Comparison of ENCODE assay signal across 9 cellular contexts in genomic region chr12:124496584-124496983, GRCh38.
DNase-seq lines count a peak whose midpoint lies in the region; ATAC-seq and TF ChIP-seq lines count a peak whose summit lies in the region.
"Had no signal": no experiment of that assay in that cellular context is flagged by ENCODE, and none has a peak within 500 bp of the region (broad histone marks: within the 10 kb centered on the region; RNA-seq: fewer than 3 reads in every experiment).

No MANE protein-coding gene starts in this region.

- no peaks in the 10 kb centered on the region for H3K27me3 Mint-ChIP-seq in activated CD8-positive, alpha-beta T cell treated with anti-CD3 and anti-CD28 coated beads for 36 hours
- peaks cover 18% of the 10 kb centered on the region for H3K27me3 Mint-ChIP-seq in glutamatergic neuron (ENCODE audit: unreplicated experiment)

- no peak overlapping the region for H3K4me3 ChIP-seq in vagina

- H3K4me1 Mint-ChIP-seq in activated CD8-positive, alpha-beta T cell treated with anti-CD3 and anti-CD28 coated beads for 36 hours (ENCODE audit: low read depth): peaks cover 68% of the 10 kb centered on the region
- peaks cover 43% of the 10 kb centered on the region for H3K4me1 Mint-ChIP-seq in glutamatergic neuron (ENCODE audit: low read depth, unreplicated experiment)

- H3K4me1 ChIP-seq in vagina: peaks cover 65% of the 10 kb centered on the region

- no peak overlapping the region for H3K4me3 Mint-ChIP-seq in activated CD8-positive, alpha-beta T cell treated with anti-CD3 and anti-CD28 coated beads for 36 hours
- no peak overlapping the region for H3K4me3 Mint-ChIP-seq in glutamatergic neuron (ENCODE audit: unreplicated experiment)

- CTCF ChIA-PET in activated CD8-positive, alpha-beta T cell treated with anti-CD3 and anti-CD28 coated beads for 36 hours (lab: Charles Lee): no interaction called here

- POLR2A ChIA-PET in activated CD8-positive, alpha-beta T cell treated with anti-CD3 and anti-CD28 coated beads for 36 hours (lab: Charles Lee): no interaction called here

- TF ChIP-seq CTCF in GM13977 (IDR thresholded peaks at IDR 0.05; ENCODE audit: extremely low read depth, insufficient read depth, missing control alignments): no peak
- TF ChIP-seq CTCF in activated CD8-positive, alpha-beta T cell treated with anti-CD3 and anti-CD28 coated beads for 36 hours (IDR thresholded peaks at IDR 0.05): no peak
- TF ChIP-seq CTCF in vagina (IDR thresholded peaks at IDR 0.05): no peak
- no peak for TF ChIP-seq CTCF in glutamatergic neuron (IDR thresholded peaks at IDR 0.05; ENCODE audit: partially characterized antibody, unreplicated experiment)

- in situ Hi-C loops in GM13977 (cut with MboI; ENCODE audit: low pct_unique_long_range_greater_than_20kb, low sequenced_read_pairs, unreplicated experiment): no loop called here

- no peak for ATAC-seq in activated CD8-positive, alpha-beta T cell treated with anti-CD3 and anti-CD28 coated beads for 36 hours

- no peak for TF ChIP-seq POLR2A in vagina (IDR thresholded peaks at IDR 0.05)

- H3K36me3 Mint-ChIP-seq in activated CD8-positive, alpha-beta T cell treated with anti-CD3 and anti-CD28 coated beads for 36 hours (ENCODE audit: low read depth): peaks cover 8% of the 10 kb centered on the region
- no peaks in the 10 kb centered on the region for H3K36me3 Mint-ChIP-seq in glutamatergic neuron (ENCODE audit: unreplicated experiment)

- no peaks in the 10 kb centered on the region for H3K9me3 ChIP-seq in vagina

- no peak overlapping the region for H3K27ac ChIP-seq in vagina

- peaks cover 0 to 15% of the 10 kb centered on the region in 2 donors for H3K36me3 ChIP-seq in vagina

- DNase-seq in AG20443 (ENCODE audit: low spot score): peak; percentile 64
- DNase-seq in GM13977 (ENCODE audit: low spot score): peak; percentile 80
- peak; percentile 49 for DNase-seq in activated CD8-positive, alpha-beta T cell treated with anti-CD3 and anti-CD28 coated beads for 36 hours
- DNase-seq in iris pigment epithelial cell (ENCODE audit: low read depth): peak; percentile 47
- DNase-seq in NOMO-1 treated with dmso at 0.1 percent for 144 hours (lab: John Stamatoyannopoulos, UW; ENCODE audit: unreplicated experiment): no peak
- no peak for DNase-seq in vagina (ENCODE audit: extremely low spot score in 2 of 2)
- no peak for DNase-seq in glutamatergic neuron
- no peak for DNase-seq in NCI-H524 (lab: John Stamatoyannopoulos, UW)
- DNase-seq: NCI-H2081 treated with DMSO at 0.1 percent for 48 hours had no signal

- intact Hi-C loops in activated CD8-positive, alpha-beta T cell treated with anti-CD3 and anti-CD28 coated beads for 36 hours (cut with micrococcal nuclease): no loop called here
- intact Hi-C loops in vagina (cut with DNase I): no loop called here

- no peaks in the 10 kb centered on the region for H3K27me3 ChIP-seq in vagina

- H3K27ac Mint-ChIP-seq in activated CD8-positive, alpha-beta T cell treated with anti-CD3 and anti-CD28 coated beads for 36 hours: no peak overlapping the region
- H3K27ac Mint-ChIP-seq in glutamatergic neuron (ENCODE audit: unreplicated experiment): no peak overlapping the region

- no peaks in the 10 kb centered on the region for H3K9me3 Mint-ChIP-seq in activated CD8-positive, alpha-beta T cell treated with anti-CD3 and anti-CD28 coated beads for 36 hours
- peaks cover 7% of the 10 kb centered on the region for H3K9me3 Mint-ChIP-seq in glutamatergic neuron (ENCODE audit: unreplicated experiment)

Comparison
In these comparisons a context has a peak if more than half of its experiments do, and no peak if none do; other contexts are left out.
1. DNase-seq: peak in AG20443 (single experiment), GM13977 (single experiment), activated CD8-positive, alpha-beta T cell treated with anti-CD3 and anti-CD28 coated beads for 36 hours (single experiment) and iris pigment epithelial cell (single experiment); none in NOMO-1 treated with dmso at 0.1 percent for 144 hours (single experiment), vagina (0 of 2), glutamatergic neuron (single experiment) and NCI-H524 (0 of 2).